ENCODE assay signal across 2 cellular contexts in genomic region chr19:13967206-13967605, GRCh38. TPM values are rescaled to one million over a fixed set of nuclear protein-coding genes. Genes with fewer than 3 reads are reported as not detected.
"Had no signal": no experiment of that assay in that cellular context is flagged by ENCODE, and none has a peak within 500 bp of the region (broad histone marks: within the 10 kb centered on the region; RNA-seq: fewer than 3 reads in every experiment).

No MANE protein-coding gene starts in this region.

RNA-seq across cellular contexts. Expression of gene PODNL1, which starts 29.0 kb away (rescaled TPM):
- total RNA-seq: PC-3, SK-MEL-5 had no signal
